ENCODE assay signal across 17 cellular contexts in the genomic region with DNA sequence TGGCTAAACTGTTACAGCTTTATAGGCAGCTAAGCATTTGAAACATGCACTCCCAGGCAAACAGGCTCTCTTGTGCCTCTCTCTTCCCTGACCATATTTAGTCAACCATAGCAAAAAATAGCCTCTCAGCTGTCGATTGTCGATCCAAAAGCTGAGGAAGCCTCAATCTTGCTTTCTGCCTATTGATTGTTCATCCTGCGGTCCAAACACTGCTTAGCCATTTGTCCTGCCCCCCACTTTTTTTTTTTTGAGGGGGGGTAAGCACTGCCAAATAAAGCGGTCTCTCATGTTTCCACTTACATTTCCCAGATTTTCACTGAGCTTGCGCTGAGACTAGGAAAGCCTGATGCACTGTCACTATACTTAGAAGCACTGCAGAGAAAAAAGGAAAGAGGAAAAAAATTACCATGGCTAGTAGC.
DNase-seq lines count a peak whose midpoint lies in the region; ATAC-seq and TF ChIP-seq lines count a peak whose summit lies in the region.
"Had no signal": no experiment of that assay in that cellular context is flagged by ENCODE, and none has a peak within 500 bp of the region (broad histone marks: within the 10 kb centered on the region; RNA-seq: fewer than 3 reads in every experiment).

No MANE protein-coding gene starts in this region.

- CTCF ChIA-PET in WTC11 (lab: Charles Lee) = interaction anchor here (2.9 kb wide), 1 partner anchor 11 kb away, joined by 29 read pairs; no protein-coding TSS in a partner anchor

- TF ChIP-seq CTCF in ascending aorta (IDR thresholded peaks at IDR 0.05) = no peak
- no peak for TF ChIP-seq CTCF in left ventricle myocardium inferior (IDR thresholded peaks at IDR 0.05; ENCODE audit: borderline replicate concordance)
- no peak for TF ChIP-seq CTCF in nephron (IDR thresholded peaks at IDR 0.05; ENCODE audit: unreplicated experiment in 3 of 3)
- no peak for TF ChIP-seq CTCF in thoracic aorta (IDR thresholded peaks at IDR 0.05)
- no peak for TF ChIP-seq CTCF in WTC11 (IDR thresholded peaks at IDR 0.05)

- peak overlapping the region; percentile 54 to 89 (median 76) for H3K4me3 Mint-ChIP-seq in nephron
- H3K4me3 Mint-ChIP-seq in WTC11 = no peak overlapping the region
- H3K4me3 Mint-ChIP-seq: CD8-positive, alpha-beta memory T cell had no signal

- no peaks in the 10 kb centered on the region for H3K9me3 ChIP-seq in ascending aorta
- H3K9me3 ChIP-seq in left ventricle myocardium inferior (replicated peaks) = no peaks in the 10 kb centered on the region
- H3K9me3 ChIP-seq in thoracic aorta = no peaks in the 10 kb centered on the region
- H3K9me3 ChIP-seq: SK-N-SH had no signal

- peak overlapping the region; percentile 67 to 89 (median 71) for H3K27ac Mint-ChIP-seq in nephron
- no peak overlapping the region for H3K27ac Mint-ChIP-seq in WTC11
- H3K27ac Mint-ChIP-seq: activated T-helper 2 cell treated with anti-CD3 and anti-CD28 coated beads, Interferon-gamma antibody, Interleukin-2, Interleukin-4, amounts not matched to agents 10 μg/mL and 5 μg/mL and 100 μg/mL, durations not matched to agents 14 hours and 24 hours and 36 hours had no signal

- H3K27ac ChIP-seq in ascending aorta (peak overlapping the region; percentile 67 to 77), left ventricle myocardium inferior (replicated peaks) (peak overlapping the region; percentile 78), thoracic aorta (peak overlapping the region; percentile 56 to 69)

- POLR2A ChIA-PET in WTC11 (lab: Charles Lee) = interaction anchor here (0.7 kb wide), 1 partner anchor 91 kb away, joined by 5 read pairs; no protein-coding TSS in a partner anchor

- H3K27me3 Mint-ChIP-seq in nephron (ENCODE audit: low read depth) (no peaks in the 10 kb centered on the region), WTC11 (ENCODE audit: low read depth) (no peaks in the 10 kb centered on the region)
- H3K27me3 Mint-ChIP-seq: CD8-positive, alpha-beta memory T cell had no signal

- peaks cover 42% of the 10 kb centered on the region for H3K4me1 Mint-ChIP-seq in nephron
- H3K4me1 Mint-ChIP-seq in WTC11 = peaks cover 13% of the 10 kb centered on the region
- H3K4me1 Mint-ChIP-seq: CD8-positive, alpha-beta memory T cell had no signal

- peak; percentile 26 to 85 for DNase-seq in ascending aorta (ENCODE audit: low spot score in 2 of 2)
- no peak for DNase-seq in left ventricle myocardium inferior
- peak; percentile 18 for DNase-seq in thoracic aorta (ENCODE audit: low spot score)
- no peak for DNase-seq in HuH-7 (ENCODE audit: low spot score)
- DNase-seq in WTC11 (ENCODE audit: low spot score) = no peak
- DNase-seq: activated CD4-positive, alpha-beta T cell treated with anti-CD3 and anti-CD28 coated beads for 1 hour; CD8-positive, alpha-beta memory T cell; cortex of kidney; foreskin melanocyte; mammary epithelial cell; NCI-H187 treated with DMSO at 0.1 percent for 48 hours; NK-92 treated with Interleukin-12 subunit alpha and Interleukin-12 subunit beta, amount 100 ng/mL, for 24 hours; SK-N-SH had no signal

- peaks cover 12% of the 10 kb centered on the region for H3K36me3 Mint-ChIP-seq in nephron (ENCODE audit: low read depth)
- H3K36me3 Mint-ChIP-seq in WTC11 = peaks cover 6% of the 10 kb centered on the region

- intact Hi-C loops in ascending aorta (cut with DNase I) = loop anchor here (1.0 to 5.0 kb wide), 5 partner anchors 91 to 1102 kb away; a partner anchor contains a TSS
- intact Hi-C loops in left ventricle myocardium inferior (cut with micrococcal nuclease) = no loop called here

- no peaks in the 10 kb centered on the region for H3K36me3 ChIP-seq in ascending aorta
- peaks cover 12% of the 10 kb centered on the region for H3K36me3 ChIP-seq in left ventricle myocardium inferior
- H3K36me3 ChIP-seq in thoracic aorta = no peaks in the 10 kb centered on the region

- ATAC-seq in thoracic aorta (ENCODE audit: insufficient number of reproducible peaks, low FRiP score, low read depth) (peak; percentile 97), GM21717 (IDR thresholded peaks at IDR 0.05; ENCODE audit: unreplicated experiment) (no peak), GM18858 (IDR thresholded peaks at IDR 0.05; ENCODE audit: unreplicated experiment) (no peak), WTC11 (no peak; the same call in 1 of the 2 replicates)

- H3K27me3 ChIP-seq in ascending aorta (no peaks in the 10 kb centered on the region), left ventricle myocardium inferior (ENCODE audit: low read depth) (no peaks in the 10 kb centered on the region), thoracic aorta (replicated peaks; ENCODE audit: insufficient read depth) (no peaks in the 10 kb centered on the region)

- H3K9me3 Mint-ChIP-seq in nephron (no peaks in the 10 kb centered on the region), WTC11 (no peaks in the 10 kb centered on the region)
- H3K9me3 Mint-ChIP-seq: activated T-helper 2 cell treated with anti-CD3 and anti-CD28 coated beads, Interferon-gamma antibody, Interleukin-2, Interleukin-4, amounts not matched to agents 10 μg/mL and 5 μg/mL and 100 μg/mL, durations not matched to agents 14 hours and 24 hours and 36 hours; CD8-positive, alpha-beta memory T cell had no signal

- H3K4me1 ChIP-seq in ascending aorta (peaks cover 0 to 20% of the 10 kb centered on the region in 2 donors), left ventricle myocardium inferior (peaks cover 32% of the 10 kb centered on the region), thoracic aorta (ENCODE audit: control insufficient read depth in 1 of 2, low read depth in 2 of 2) (peaks cover 3 to 56% of the 10 kb centered on the region in 2 donors)

- H3K4me3 ChIP-seq in ascending aorta (peak overlapping the region; percentile 18 to 55), left ventricle myocardium inferior (peak overlapping the region; percentile 63), thoracic aorta (peak overlapping the region; percentile 69)

TF ChIP-seq in WTC11, 78 proteins besides CTCF, POLR2A, EP300 and RAD21:
- TF ChIP-seq ZNF317 (CRISPR knock-in tag; IDR thresholded peaks at IDR 0.05; ENCODE audit: borderline replicate concordance, low read depth) (no peak), GRHL2 (CRISPR knock-in tag; IDR thresholded peaks at IDR 0.05; ENCODE audit: insufficient replicate concordance, severe bottlenecking) (no peak), ZNF423 (CRISPR knock-in tag; IDR thresholded peaks at IDR 0.05) (no peak), JAZF1 (CRISPR knock-in tag; IDR thresholded peaks at IDR 0.05) (no peak)

Comparison
In these comparisons a context has a peak if more than half of its experiments do, and no peak if none do; other contexts are left out.
1. DNase-seq: peak in ascending aorta (2 of 2) and thoracic aorta (single experiment); none in left ventricle myocardium inferior (single experiment), HuH-7 (single experiment) and WTC11 (single experiment).
2. Peak in every context shown above with its lines, with median percentiles within 50 percentile points of each other: H3K27ac ChIP-seq and H3K4me3 ChIP-seq.